In genomic region chr11:134067486-134067885, GRCh38 we compare ENCODE assay signal across 23 cellular contexts. TPM values are rescaled to one million over a fixed set of nuclear protein-coding genes. Genes with fewer than 3 reads are reported as not detected.
DNase-seq lines count a peak whose midpoint lies in the region; ATAC-seq and TF ChIP-seq lines count a peak whose summit lies in the region.
"Had no signal": no experiment of that assay in that cellular context is flagged by ENCODE, and none has a peak within 500 bp of the region (broad histone marks: within the 10 kb centered on the region; RNA-seq: fewer than 3 reads in every experiment).

No MANE protein-coding gene starts in this region.

- DNase-seq in NCI-H1417 (lab: John Stamatoyannopoulos, UW) (peak in 2 of 3 experiments; percentile 69 to 75), NCI-H1417 treated with DMSO at 0.1 percent for 48 hours (lab: John Stamatoyannopoulos, UW) (no peak), Karpas-422 (no peak), NCI-H526 (lab: John Stamatoyannopoulos, UW) (peak; percentile 82 to 89), endothelial cell (ENCODE audit: low spot score) (no peak), SW480 (ENCODE audit: low spot score) (no peak)
- DNase-seq: Calu3, DMS153, GOT3, IMR-90, KG1, NCI-H1048, NCI-H1694 treated with DMSO at 0.1 percent for 48 hours, NCI-H2081 treated with DMSO at 0.1 percent for 48 hours, NCI-H446 treated with DMSO at 0.1 percent for 48 hours, NCI-H774, PC-9 had no signal

- H3K27ac Mint-ChIP-seq in endothelial cell (ENCODE audit: unreplicated experiment) = no peak overlapping the region

- H3K36me3 ChIP-seq in Karpas-422 (ENCODE audit: insufficient read depth, low read length) = no peaks in the 10 kb centered on the region
- H3K36me3 ChIP-seq: HAP-1, SJCRH30 had no signal

- no peak overlapping the region for H3K4me3 ChIP-seq in Karpas-422 (ENCODE audit: low read length)
- H3K4me3 ChIP-seq: HAP-1, PC-9, SJCRH30 had no signal

- H3K27me3 Mint-ChIP-seq in endothelial cell (ENCODE audit: unreplicated experiment) = peaks cover 7% of the 10 kb centered on the region

- no peaks in the 10 kb centered on the region for H3K9me2 ChIP-seq in Karpas-422 (replicated peaks; ENCODE audit: insufficient read depth, low read length)

- no peaks in the 10 kb centered on the region for H3K9me3 Mint-ChIP-seq in endothelial cell (ENCODE audit: unreplicated experiment)

- H3K4me2 ChIP-seq in Karpas-422 (ENCODE audit: low read depth, low read length, poor library complexity, severe bottlenecking) = peak overlapping the region; percentile 80
- H3K4me2 ChIP-seq: PC-9 had no signal

- H3K9ac ChIP-seq in Karpas-422 (ENCODE audit: low read length) = no peak overlapping the region

- ATAC-seq in GM19023 (IDR thresholded peaks at IDR 0.05; ENCODE audit: unreplicated experiment) = no peak
- no peak for ATAC-seq in HG03521 (IDR thresholded peaks at IDR 0.05; ENCODE audit: unreplicated experiment)
- ATAC-seq: Right ventricle myocardium inferior, SK-N-SH treated with all-trans-retinoic acid at 6 μM for 48 hours had no signal

- no peak overlapping the region for H2AFZ ChIP-seq in Karpas-422 (ENCODE audit: low read length)
- H2AFZ ChIP-seq: PC-9 had no signal

- no peaks in the 10 kb centered on the region for H3K79me2 ChIP-seq in Karpas-422 (ENCODE audit: low read length)

- H3K36me3 Mint-ChIP-seq in endothelial cell (ENCODE audit: low read depth, unreplicated experiment) = peaks cover 12% of the 10 kb centered on the region

- no peaks in the 10 kb centered on the region for H3K27me3 ChIP-seq in Karpas-422 (ENCODE audit: low read length)
- H3K27me3 ChIP-seq: SJCRH30 had no signal

- H3K9me3 ChIP-seq in Karpas-422 (ENCODE audit: low read length) = no peaks in the 10 kb centered on the region
- H3K9me3 ChIP-seq: HAP-1, SJCRH30 had no signal

- H4K20me1 ChIP-seq in Karpas-422 (ENCODE audit: insufficient read depth, low read depth, low read length) = no peaks in the 10 kb centered on the region

- no peak for TF ChIP-seq CTCF in endothelial cell (IDR thresholded peaks at IDR 0.05; ENCODE audit: unreplicated experiment)

- H3K4me3 Mint-ChIP-seq in endothelial cell (ENCODE audit: unreplicated experiment) = peak overlapping the region; percentile 34

- H3K27ac ChIP-seq in Karpas-422 (ENCODE audit: low read length) = no peak overlapping the region
- H3K27ac ChIP-seq: PC-9, SJCRH30 had no signal

- H3K4me1 ChIP-seq in Karpas-422 (ENCODE audit: low read length) = peaks cover 52% of the 10 kb centered on the region

- H3K4me1 Mint-ChIP-seq in endothelial cell (ENCODE audit: unreplicated experiment) = peaks cover 70% of the 10 kb centered on the region

RNA-seq across cellular contexts. Expression of gene JAM3, which starts 1.4 kb away (rescaled TPM):
- total RNA-seq in Karpas-422 (2014; rRNA removed; shearing (Covaris generic); ENCODE audit: low replicate concordance) = 0.65 and 4.8 TPM in 2 replicates
- 438 TPM for total RNA-seq in endothelial cell (ENCODE audit: unreplicated experiment)
- total RNA-seq: Calu3, PC-9 had no signal

Comparison
In these comparisons a context has a peak if more than half of its experiments do, and no peak if none do; other contexts are left out.
1. DNase-seq: peak in NCI-H1417 (2 of 3) and NCI-H526 (2 of 2); none in NCI-H1417 treated with DMSO at 0.1 percent for 48 hours (single experiment), Karpas-422 (single experiment), endothelial cell (single experiment) and SW480 (single experiment).
2. RNA of gene JAM3, which starts 1.4 kb away (total RNA-seq): 438 TPM in endothelial cell (single experiment); 0.65 to 4.8 TPM in Karpas-422; every median in the first group is over 10 times any median in the second.